Comparison of ENCODE assay signal across 8 cellular contexts in genomic region chr1:25695066-25695990, GRCh38.
DNase-seq lines count a peak whose midpoint lies in the region; ATAC-seq and TF ChIP-seq lines count a peak whose summit lies in the region.

No MANE protein-coding gene starts in this region.

- DNase-seq in Ammon's horn (ENCODE audit: low spot score) = peak; percentile 63
- peak; percentile 50 for DNase-seq in HuH-7 (ENCODE audit: low spot score)
- DNase-seq in dorsolateral prefrontal cortex = peak in 1 of 10 donors; percentile 53
- peak; percentile 88 for DNase-seq in mesendoderm
- DNase-seq in RPMI8226 = no peak
- no peak for DNase-seq in NCI-H526 treated with DMSO at 0.1 percent for 48 hours (lab: John Stamatoyannopoulos, UW)
- DNase-seq in T1000 (lab: John Stamatoyannopoulos, UW) = no peak

- no peak for ATAC-seq in activated CD4-positive, CD25-positive, alpha-beta regulatory T cell treated with anti-CD3 and anti-CD28 coated beads, Interleukin-2, amount 50 U/mL, for 24 hours

- H3K27ac ChIP-seq in dorsolateral prefrontal cortex (peak overlapping the region in 58 of 59 donors; percentile 3 to 92 (median 78)), mesendoderm (ENCODE audit: low read depth, low read length) (no peak overlapping the region)

- no peak overlapping the region for H3K4ac ChIP-seq in mesendoderm (ENCODE audit: low read depth, low read length)

- H3K18ac ChIP-seq in mesendoderm (ENCODE audit: low read length) = no peak overlapping the region

- no peak overlapping the region for H4K5ac ChIP-seq in mesendoderm (ENCODE audit: low read length)

- no peak overlapping the region for H2BK120ac ChIP-seq in mesendoderm (ENCODE audit: low read depth, low read length)

- H3K79me1 ChIP-seq in mesendoderm (ENCODE audit: low read length) = no peaks in the 10 kb centered on the region

- no peak overlapping the region for H2BK15ac ChIP-seq in mesendoderm (replicated peaks; ENCODE audit: low read depth)

- no peaks in the 10 kb centered on the region for H3K79me2 ChIP-seq in mesendoderm (ENCODE audit: control insufficient read depth, insufficient read depth, low read length)

- H3K9ac ChIP-seq in mesendoderm (ENCODE audit: low read length) = no peak overlapping the region

- no peak overlapping the region for H2AK5ac ChIP-seq in mesendoderm (ENCODE audit: low read length)

- intact Hi-C loops in dorsolateral prefrontal cortex (cut with DNase I) = loop anchor here (5.0 kb wide), 2 partner anchors 73 to 78 kb away; partner anchors contain the start of gene MAN1C1 (in 1 of the 2)

- H3K4me2 ChIP-seq in mesendoderm (ENCODE audit: low read length) = no peak overlapping the region

- H3K27me3 ChIP-seq in dorsolateral prefrontal cortex (no peaks in the 10 kb centered on the region), mesendoderm (ENCODE audit: insufficient read depth, low read length, poor library complexity) (no peaks in the 10 kb centered on the region)

- H3K4me3 ChIP-seq in dorsolateral prefrontal cortex = peak overlapping the region in 4 of 59 donors; percentile 1 to 22 (median 14)
- H3K4me3 ChIP-seq in mesendoderm (ENCODE audit: low read length) = no peak overlapping the region

- peak in 23 of 56 donors; percentile 2 to 35 (median 16) for TF ChIP-seq CTCF in dorsolateral prefrontal cortex (IDR thresholded peaks at IDR 0.05 in 54 of 56, conservative IDR thresholded peaks at IDR 0.05 in 2 of 56; ENCODE audit: low read depth in 1 of 56, partially characterized antibody in 56 of 56)

- no peak overlapping the region for H2BK5ac ChIP-seq in mesendoderm (ENCODE audit: low read length)

- no peak overlapping the region for H4K8ac ChIP-seq in mesendoderm (ENCODE audit: low read depth, low read length)

- WGBS in mesendoderm (ENCODE audit: extremely low coverage, insufficient coverage, low lambda C conversion rate) = no CpG with 5 or more reads among the region's 22 CpGs

- no peak overlapping the region for H3K23ac ChIP-seq in mesendoderm (ENCODE audit: low read length)

- no peaks in the 10 kb centered on the region for H3K4me1 ChIP-seq in mesendoderm (ENCODE audit: control insufficient read depth, low read depth, low read length)

- H3K56ac ChIP-seq in mesendoderm (ENCODE audit: low read length) = no peak overlapping the region

- H3K36me3 ChIP-seq in mesendoderm (ENCODE audit: control insufficient read depth, insufficient read depth, low read length) = no peaks in the 10 kb centered on the region

Comparison
In these comparisons a context has a peak if more than half of its experiments do, and no peak if none do; other contexts are left out.
1. DNase-seq: peak in Ammon's horn (single experiment), HuH-7 (single experiment) and mesendoderm (single experiment); none in RPMI8226 (single experiment), NCI-H526 treated with DMSO at 0.1 percent for 48 hours (single experiment) and T1000 (single experiment).